16 cellular contexts compared by ENCODE assay signal in genomic region chr7:142771353-142771723, GRCh38. TPM values are rescaled to one million over a fixed set of nuclear protein-coding genes. Genes with fewer than 3 reads are reported as not detected.
DNase-seq lines count a peak whose midpoint lies in the region; ATAC-seq and TF ChIP-seq lines count a peak whose summit lies in the region.
"Had no signal": no experiment of that assay in that cellular context is flagged by ENCODE, and none has a peak within 500 bp of the region (broad histone marks: within the 10 kb centered on the region; RNA-seq: fewer than 3 reads in every experiment).

No MANE protein-coding gene starts in this region.

- DNase-seq in GM13977 (ENCODE audit: low spot score) (peak; percentile 38), NCI-H69 (lab: John Stamatoyannopoulos, UW) (peak; percentile 84), omental fat pad (ENCODE audit: low spot score) (no peak), islet precursor cell (no peak)
- DNase-seq in effector memory CD8-positive, alpha-beta T cell = no peak
- DNase-seq in activated CD4-positive, alpha-beta T cell treated with anti-CD3 and anti-CD28 coated beads, Interleukin-2, amount 10 ng/mL, durations not matched to agents 24 days and 14 days = no peak
- DNase-seq: CD8-positive, alpha-beta T cell; GOT3; left cardiac atrium; NCI-H1436 treated with DMSO at 0.1 percent for 48 hours; sigmoid colon; stimulated activated naive CD8-positive, alpha-beta T cell treated with anti-CD3 and anti-CD28 coated beads, Interleukin-15, Interleukin-2, amounts not matched to agents 100 U/mL and 50 U/mL, for 24 hours had no signal

- ATAC-seq in GM19467 (IDR thresholded peaks at IDR 0.05; ENCODE audit: unreplicated experiment) = peak; percentile 65
- peak; percentile 92 for ATAC-seq in HG03064 (IDR thresholded peaks at IDR 0.05; ENCODE audit: low read depth, unreplicated experiment)
- ATAC-seq in effector memory CD8-positive, alpha-beta T cell (replicated peaks) = no peak
- ATAC-seq in omental fat pad (ENCODE audit: low FRiP score) = no peak
- ATAC-seq: CD8-positive, alpha-beta T cell; left cardiac atrium; stimulated activated naive CD8-positive, alpha-beta T cell treated with anti-CD3 and anti-CD28 coated beads, Interleukin-15, Interleukin-2, amounts not matched to agents 100 U/mL and 50 U/mL, for 24 hours had no signal

- H3K36me3 Mint-ChIP-seq in effector memory CD8-positive, alpha-beta T cell (ENCODE audit: insufficient read depth) = no peaks in the 10 kb centered on the region
- H3K36me3 Mint-ChIP-seq in activated CD4-positive, alpha-beta T cell treated with anti-CD3 and anti-CD28 coated beads, Interleukin-2, amount 10 ng/mL, durations not matched to agents 24 days and 14 days (ENCODE audit: low read depth) = no peaks in the 10 kb centered on the region
- H3K36me3 Mint-ChIP-seq: activated naive CD4-positive, alpha-beta T cell treated with anti-CD3 and anti-CD28 coated beads, Interleukin-2, amount 50 U/mL, for 24 hours; CD8-positive, alpha-beta T cell had no signal

- in situ Hi-C loops in GM13977 (cut with MboI; ENCODE audit: low pct_unique_long_range_greater_than_20kb, low sequenced_read_pairs, unreplicated experiment) = no loop called here

- no peak overlapping the region for H3K27ac Mint-ChIP-seq in effector memory CD8-positive, alpha-beta T cell
- no peak overlapping the region for H3K27ac Mint-ChIP-seq in activated CD4-positive, alpha-beta T cell treated with anti-CD3 and anti-CD28 coated beads, Interleukin-2, amount 10 ng/mL, durations not matched to agents 24 days and 14 days
- H3K27ac Mint-ChIP-seq: activated naive CD4-positive, alpha-beta T cell treated with anti-CD3 and anti-CD28 coated beads, Interleukin-2, amount 50 U/mL, for 24 hours; CD8-positive, alpha-beta T cell had no signal

- no peaks in the 10 kb centered on the region for H3K9me3 Mint-ChIP-seq in effector memory CD8-positive, alpha-beta T cell
- H3K9me3 Mint-ChIP-seq in activated CD4-positive, alpha-beta T cell treated with anti-CD3 and anti-CD28 coated beads, Interleukin-2, amount 10 ng/mL, durations not matched to agents 24 days and 14 days = no peaks in the 10 kb centered on the region
- H3K9me3 Mint-ChIP-seq: activated naive CD4-positive, alpha-beta T cell treated with anti-CD3 and anti-CD28 coated beads, Interleukin-2, amount 50 U/mL, for 24 hours; CD8-positive, alpha-beta T cell had no signal

- H3K27me3 Mint-ChIP-seq in effector memory CD8-positive, alpha-beta T cell = peaks cover 0 to 12% of the 10 kb centered on the region in 2 donors
- H3K27me3 Mint-ChIP-seq in activated CD4-positive, alpha-beta T cell treated with anti-CD3 and anti-CD28 coated beads, Interleukin-2, amount 10 ng/mL, durations not matched to agents 24 days and 14 days = peaks cover 4% of the 10 kb centered on the region
- H3K27me3 Mint-ChIP-seq: activated naive CD4-positive, alpha-beta T cell treated with anti-CD3 and anti-CD28 coated beads, Interleukin-2, amount 50 U/mL, for 24 hours had no signal

- peaks cover 3 to 9% of the 10 kb centered on the region in 2 donors for H3K4me1 Mint-ChIP-seq in effector memory CD8-positive, alpha-beta T cell (ENCODE audit: low read depth in 2 of 2)
- peaks cover 3% of the 10 kb centered on the region for H3K4me1 Mint-ChIP-seq in activated CD4-positive, alpha-beta T cell treated with anti-CD3 and anti-CD28 coated beads, Interleukin-2, amount 10 ng/mL, durations not matched to agents 24 days and 14 days
- H3K4me1 Mint-ChIP-seq: activated naive CD4-positive, alpha-beta T cell treated with anti-CD3 and anti-CD28 coated beads, Interleukin-2, amount 50 U/mL, for 24 hours had no signal

- TF ChIP-seq CTCF in GM13977 (IDR thresholded peaks at IDR 0.05; ENCODE audit: extremely low read depth, insufficient read depth, missing control alignments) = no peak
- no peak for TF ChIP-seq CTCF in omental fat pad (IDR thresholded peaks at IDR 0.05)

- no peak overlapping the region for H3K4me3 Mint-ChIP-seq in effector memory CD8-positive, alpha-beta T cell
- H3K4me3 Mint-ChIP-seq in activated CD4-positive, alpha-beta T cell treated with anti-CD3 and anti-CD28 coated beads, Interleukin-2, amount 10 ng/mL, durations not matched to agents 24 days and 14 days = no peak overlapping the region
- H3K4me3 Mint-ChIP-seq: activated naive CD4-positive, alpha-beta T cell treated with anti-CD3 and anti-CD28 coated beads, Interleukin-2, amount 50 U/mL, for 24 hours; CD8-positive, alpha-beta T cell had no signal

- intact Hi-C loops in activated CD4-positive, alpha-beta T cell treated with anti-CD3 and anti-CD28 coated beads, Interleukin-2, amount 10 ng/mL, durations not matched to agents 24 days and 14 days (cut with micrococcal nuclease) = no loop called here

RNA-seq across cellular contexts. Expression of gene PRSS2, which starts 0.6 kb away (rescaled TPM):
- 1 to 10 TPM in 1 of 4 donors, under 1 TPM in 1, not detected in 2; 0.72 to 1.3 TPM for total RNA-seq in omental fat pad
- total RNA-seq in activated CD4-positive, alpha-beta T cell treated with anti-CD3 and anti-CD28 coated beads, Interleukin-2, amount 10 ng/mL, durations not matched to agents 24 days and 14 days = not detected in 2 replicates
- total RNA-seq: CD8-positive, alpha-beta T cell; endothelial cell of umbilical vein; left cardiac atrium; sigmoid colon had no signal

RNA-seq across cellular contexts. Expression of gene PRSS1, which starts 22.1 kb away (rescaled TPM):
- not detected for total RNA-seq in omental fat pad
- not detected in 2 replicates for total RNA-seq in activated CD4-positive, alpha-beta T cell treated with anti-CD3 and anti-CD28 coated beads, Interleukin-2, amount 10 ng/mL, durations not matched to agents 24 days and 14 days
- total RNA-seq: CD8-positive, alpha-beta T cell; endothelial cell of umbilical vein; left cardiac atrium; sigmoid colon had no signal

Comparison
In these comparisons a context has a peak if more than half of its experiments do, and no peak if none do; other contexts are left out.
1. DNase-seq: peak in GM13977 (single experiment) and NCI-H69 (single experiment); none in effector memory CD8-positive, alpha-beta T cell (0 of 3), omental fat pad (single experiment), activated CD4-positive, alpha-beta T cell treated with anti-CD3 and anti-CD28 coated beads, Interleukin-2, amount 10 ng/mL, durations not matched to agents 24 days and 14 days (single experiment) and islet precursor cell (single experiment).
2. ATAC-seq: peak in GM19467 (single experiment) and HG03064 (single experiment); none in effector memory CD8-positive, alpha-beta T cell (single experiment) and omental fat pad (single experiment).